In the genomic region with DNA sequence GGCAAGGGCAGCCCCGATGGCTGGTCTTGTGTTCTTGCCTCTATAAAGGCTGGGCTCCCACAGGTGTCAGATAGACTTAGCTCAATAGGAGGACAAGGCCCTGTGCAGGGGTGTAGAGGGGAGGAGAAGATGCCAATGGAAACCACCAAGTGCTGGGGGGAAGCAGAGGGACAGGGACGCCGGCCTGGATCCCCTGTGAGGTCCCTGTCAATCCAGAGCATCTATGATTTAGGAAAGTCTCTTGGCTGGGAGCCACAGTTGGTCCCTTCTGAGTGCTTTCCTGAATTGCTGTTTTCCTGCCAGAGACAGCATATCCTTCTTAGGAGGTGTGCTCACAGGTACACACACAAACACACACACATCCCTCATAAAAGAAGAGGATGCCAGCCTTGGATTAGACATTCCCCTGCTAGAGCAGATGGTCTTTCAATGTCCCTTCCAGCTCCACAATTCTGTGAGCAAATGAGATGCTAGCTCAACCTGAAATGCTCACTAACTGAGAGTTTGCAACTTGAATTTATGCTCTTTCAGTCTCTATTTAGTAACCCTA, we compare ENCODE assay signal across 30 cellular contexts.
"Had no signal": no experiment of that assay in that cellular context is flagged by ENCODE, and none has a peak within 500 bp of the region (broad histone marks: within the 10 kb centered on the region; RNA-seq: fewer than 3 reads in every experiment).

No MANE protein-coding gene starts in this region.

- H3K9me3 ChIP-seq: colonic mucosa, pancreas, sigmoid colon, testis had no signal

- H3K4me3 ChIP-seq: colonic mucosa, gastroesophageal sphincter, heart left ventricle, hepatocyte, lower lobe of right lung, pancreas, sigmoid colon, skin epidermis, testis, tibial artery had no signal

- DNase-seq: colonic mucosa; effector CD8-positive, alpha-beta T cell; endodermal cell; foreskin fibroblast; heart left ventricle; immature natural killer cell; islet precursor cell; kidney glomerular epithelial cell; left colon; left ventricle myocardium superior; lower lobe of right lung; naive thymus-derived CD8-positive, alpha-beta T cell; nephron progenitor cell; occipital lobe; pancreas; right cardiac atrium; sigmoid colon; stimulated activated CD4-positive, alpha-beta T cell treated with anti-CD3 and anti-CD28 coated beads, Interleukin-15, amount 100 ng/mL, for 24 hours; stimulated activated CD4-positive, alpha-beta T cell treated with anti-CD3 and anti-CD28 coated beads, Interleukin-2, amount 100 ng/mL, for 48 hours; stimulated activated naive B cell treated with anti-CD40 and anti-IgM and Interleukin-4, amounts not matched to agents 10 μg/mL and 1 μg/mL and 100 μg/mL, for 72 hours; stimulated activated naive CD8-positive, alpha-beta T cell treated with anti-CD3 and anti-CD28 coated beads, Interleukin-15, amount 100 ng/mL, for 72 hours; testis; tibial artery had no signal

- H3K36me3 ChIP-seq: colonic mucosa, gastroesophageal sphincter, heart left ventricle, lower lobe of right lung, pancreas, sigmoid colon, tibial artery had no signal

- H3K4me3 Mint-ChIP-seq: dendritic cell treated with granulocyte-macrophage colony-stimulating factor and Interleukin-4, amounts not matched to agents 40 ng/mL and 50 ng/mL, for 4 days; endodermal cell; immature natural killer cell; naive thymus-derived CD8-positive, alpha-beta T cell; nephron progenitor cell; stimulated activated naive B cell treated with anti-CD40 and anti-IgM and Interleukin-4, amounts not matched to agents 10 μg/mL and 1 μg/mL and 100 μg/mL, for 72 hours; stimulated activated naive CD8-positive, alpha-beta T cell treated with anti-CD3 and anti-CD28 coated beads, Interleukin-15, amount 100 ng/mL, for 72 hours; type B pancreatic cell had no signal

- H3K27me3 Mint-ChIP-seq: dendritic cell treated with granulocyte-macrophage colony-stimulating factor and Interleukin-4, amounts not matched to agents 40 ng/mL and 50 ng/mL, for 4 days; type B pancreatic cell had no signal

- H3K27ac Mint-ChIP-seq: dendritic cell treated with granulocyte-macrophage colony-stimulating factor and Interleukin-4, amounts not matched to agents 40 ng/mL and 50 ng/mL, for 4 days; endodermal cell; immature natural killer cell; naive thymus-derived CD8-positive, alpha-beta T cell; nephron progenitor cell; stimulated activated naive B cell treated with anti-CD40 and anti-IgM and Interleukin-4, amounts not matched to agents 10 μg/mL and 1 μg/mL and 100 μg/mL, for 72 hours; type B pancreatic cell had no signal

- H3K4me1 ChIP-seq: pancreas had no signal

- H3K27me3 ChIP-seq: colonic mucosa, gastroesophageal sphincter, heart left ventricle, hepatocyte, pancreas, sigmoid colon, testis, tibial artery had no signal

- H3K4me1 Mint-ChIP-seq: nephron progenitor cell had no signal

- H3K27ac ChIP-seq: colonic mucosa, epithelial cell of prostate, gastroesophageal sphincter, heart left ventricle, hepatocyte, lower lobe of right lung, pancreas, sigmoid colon, skin epidermis, testis, tibial artery had no signal

- ATAC-seq: esophagus mucosa; gastroesophageal sphincter; heart left ventricle; left ventricle myocardium superior; lower lobe of right lung; naive thymus-derived CD8-positive, alpha-beta T cell; pancreas; right cardiac atrium; stimulated activated naive B cell treated with anti-CD40 and anti-IgM and Interleukin-4, amounts not matched to agents 10 μg/mL and 1 μg/mL and 100 μg/mL, for 72 hours; stimulated activated naive CD8-positive, alpha-beta T cell treated with anti-CD3 and anti-CD28 coated beads, Interleukin-15, amount 100 ng/mL, for 72 hours had no signal
